8 cellular contexts compared by ENCODE assay signal in the genomic region with DNA sequence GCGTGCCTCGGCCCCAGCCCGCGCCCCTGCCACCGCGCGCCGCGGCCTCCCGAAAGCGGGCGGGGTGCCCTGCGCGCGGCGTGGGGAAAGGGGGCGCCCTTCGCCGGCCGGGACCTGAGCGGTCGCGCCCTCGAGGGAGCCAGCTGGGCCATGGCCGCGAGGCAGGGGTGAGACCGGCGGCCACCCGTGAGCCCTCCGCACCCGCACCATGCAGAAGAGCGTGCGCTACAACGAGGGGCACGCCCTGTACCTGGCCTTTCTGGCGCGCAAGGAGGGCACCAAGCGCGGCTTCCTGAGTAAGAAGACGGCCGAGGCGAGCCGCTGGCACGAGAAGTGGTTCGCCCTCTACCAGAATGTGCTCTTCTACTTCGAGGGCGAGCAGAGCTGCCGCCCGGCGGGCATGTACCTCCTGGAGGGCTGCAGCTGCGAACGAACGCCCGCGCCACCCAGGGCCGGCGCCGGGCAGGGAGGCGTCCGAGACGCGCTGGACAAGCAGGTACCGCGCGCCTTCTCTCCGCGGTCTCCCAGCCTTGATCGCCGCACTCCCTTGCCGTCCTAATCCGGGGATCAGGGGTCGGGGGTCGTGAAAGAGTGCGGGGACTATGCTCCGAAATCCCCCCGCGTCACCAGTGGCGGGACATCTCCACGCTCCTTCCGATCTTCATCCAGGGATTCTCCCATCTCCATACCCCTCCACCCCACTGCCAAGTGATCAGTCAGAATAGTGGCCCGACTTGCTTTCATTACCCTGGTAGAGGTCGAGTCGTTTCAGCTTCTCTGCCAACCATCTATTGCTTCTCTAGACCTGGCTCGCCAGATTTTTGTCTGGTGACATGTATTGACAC. TPM values are rescaled to one million over a fixed set of nuclear protein-coding genes. Genes with fewer than 3 reads are reported as not detected.
DNase-seq lines count a peak whose midpoint lies in the region; ATAC-seq, FAIRE-seq and TF ChIP-seq lines count a peak whose summit lies in the region.

No MANE protein-coding gene starts in this region.

- TF ChIP-seq CTCF in coronary artery (IDR thresholded peaks at IDR 0.05) (no peak), HepG2 (CRISPR knock-in tag; IDR thresholded peaks at IDR 0.05) (peak; percentile 69)

- ATAC-seq in HepG2 = peak; percentile 78

- no TSS peak for BruUV-seq in HepG2 (replicated peaks; lab: Mats Ljungman, UMichigan)

- TF ChIP-seq POLR2A in GM12892 (IDR thresholded peaks at IDR 0.05; ENCODE audit: low read depth, low read length) (no peak), HepG2 (IDR thresholded peaks at IDR 0.05; ENCODE audit: insufficient read depth in 1 of 2, low read depth in 2 of 2, low read length in 2 of 2) (peak in 1 of 2 experiments; percentile 19; a peak in 1 of 4 replicates)

- WGBS in HepG2 (ENCODE audit: low lambda C conversion rate) = under 1% methylated on average over 13 of the region's 84 CpGs

- CTCF ChIA-PET in HepG2 (lab: Yijun Ruan, JAX; ENCODE audit: low intra/inter-chr PET ratio, low total read pairs) = interaction anchor here (1.0 kb wide), 1 partner anchor 147 kb away, joined by 3 read pairs; no protein-coding TSS in a partner anchor

- H3K27ac ChIP-seq in coronary artery (peak overlapping the region; percentile 13 to 65), HepG2 (ENCODE audit: extremely low read length, insufficient read depth, low read length) (peak overlapping the region; percentile 75)

- FAIRE-seq in GM12892 (lab: Jason Lieb, UNC) (no peak), HepG2 (lab: Jason Lieb, UNC) (no peak), HTR-8/SVneo (lab: Jason Lieb, UNC) (no peak)

- H2AFZ ChIP-seq in HepG2 (ENCODE audit: low read length) = peak overlapping the region; percentile 22

- peaks cover 59% of the 10 kb centered on the region for H3K4me1 ChIP-seq in HepG2 (ENCODE audit: insufficient read depth, low read length)

- peak overlapping the region; percentile 81 for H3K4me2 ChIP-seq in HepG2 (ENCODE audit: low read depth, low read length)

- H3K27me3 ChIP-seq in HepG2 (ENCODE audit: control insufficient read depth in 1 of 2, insufficient read depth in 2 of 2, low read length in 2 of 2) = peaks cover 0 to 3% of the 10 kb centered on the region in 2 experiments; a peak in 1 of 5 replicates

- H3K79me2 ChIP-seq in HepG2 (ENCODE audit: insufficient read depth, low read length) = peaks cover 53% of the 10 kb centered on the region

- H4K20me1 ChIP-seq in HepG2 (ENCODE audit: insufficient read depth, low read length) = no peaks in the 10 kb centered on the region

- in situ Hi-C loops in HepG2 (cut with HindIII; ENCODE audit: extremely low pct_ligation_motif_present, low pct_unique_long_range_greater_than_20kb) = no loop called here

- H3K9me3 ChIP-seq in HepG2 (ENCODE audit: low read length) = no peaks in the 10 kb centered on the region

- H3K9ac ChIP-seq in HepG2 (ENCODE audit: insufficient read depth, low read depth, low read length) = peak overlapping the region; percentile 81

- intact Hi-C loops in HepG2 (cut with micrococcal nuclease; ENCODE audit: unreplicated experiment) = loop anchor here (1.0 to 5.0 kb wide), 3 partner anchors 67 to 248 kb away; no protein-coding TSS in a partner anchor

- TF ChIP-seq EP300 in HepG2 (IDR thresholded peaks at IDR 0.05; ENCODE audit: low read depth in 2 of 2, low read length in 2 of 2) = no peak
- no peak for TF ChIP-seq EP300 in HepG2 (CRISPR knock-in tag; IDR thresholded peaks at IDR 0.05; ENCODE audit: borderline replicate concordance)

- POLR2A ChIA-PET in HepG2 (lab: Yijun Ruan, JAX) = interaction anchor here (1.2 to 2.7 kb wide), 4 partner anchors 15 to 84 kb away, joined by 3 to 11 read pairs (median 6); no protein-coding TSS in a partner anchor

- peak; percentile 65; the same call in 1 of the 2 replicates for TF ChIP-seq RAD21 in HepG2 (CRISPR knock-in tag; IDR thresholded peaks at IDR 0.05)

- peak overlapping the region; percentile 71 for H3K4me3 ChIP-seq in coronary artery
- peak overlapping the region; percentile 84 to 98 (median 93) for H3K4me3 ChIP-seq in HepG2 (replicated peaks in 1 of 3; ENCODE audit: insufficient read depth in 1 of 3, low read depth in 2 of 3, low read length in 3 of 3)

- peak; percentile 17 for DNase-seq in GM12892 (ENCODE audit: insufficient read length)
- peak; percentile 23 to 29 for DNase-seq in activated CD4-positive, alpha-beta T cell treated with anti-CD3 and anti-CD28 coated beads for 24 hours (ENCODE audit: low read depth in 2 of 2)
- DNase-seq in coronary artery (ENCODE audit: low spot score) = no peak
- DNase-seq in HepG2 (ENCODE audit: low spot score) = peak; percentile 18
- peak; percentile 54 for DNase-seq in stimulated activated CD4-positive, alpha-beta T cell treated with anti-CD3 and anti-CD28 coated beads, Interleukin-4, amount 100 ng/mL, for 1 hour
- DNase-seq in HTR-8/SVneo (ENCODE audit: insufficient read length, low spot score) = no peak
- DNase-seq in mucosa of gallbladder (ENCODE audit: low spot score) = no peak
- DNase-seq in NCI-H1694 treated with DMSO at 0.1 percent for 48 hours (lab: John Stamatoyannopoulos, UW) = no peak

- no peaks in the 10 kb centered on the region for H3K36me3 ChIP-seq in HepG2 (replicated peaks in 1 of 2; ENCODE audit: control insufficient read depth in 1 of 2, insufficient read depth in 2 of 2, low read length in 2 of 2)

TF ChIP-seq in HepG2, 621 proteins besides CTCF, POLR2A, EP300 and RAD21 (continues in another document):
- 0 out of 2 replicates have a peak, but pooled peaks have one; percentile 7 for TF ChIP-seq GATAD1 (CRISPR knock-in tag; IDR thresholded peaks at IDR 0.05)
- TF ChIP-seq ZNF446 (CRISPR knock-in tag; IDR thresholded peaks at IDR 0.05) = 0 out of 2 replicates have a peak, but pooled peaks have one; percentile 0
- TF ChIP-seq, protein P1, sequence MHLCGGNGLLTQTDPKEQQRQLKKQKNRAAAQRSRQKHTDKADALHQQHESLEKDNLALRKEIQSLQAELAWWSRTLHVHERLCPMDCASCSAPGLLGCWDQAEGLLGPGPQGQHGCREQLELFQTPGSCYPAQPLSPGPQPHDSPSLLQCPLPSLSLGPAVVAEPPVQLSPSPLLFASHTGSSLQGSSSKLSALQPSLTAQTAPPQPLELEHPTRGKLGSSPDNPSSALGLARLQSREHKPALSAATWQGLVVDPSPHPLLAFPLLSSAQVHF (CRISPR knock-in tag; IDR thresholded peaks at IDR 0.05) = no peak
- TF ChIP-seq, protein P2, sequence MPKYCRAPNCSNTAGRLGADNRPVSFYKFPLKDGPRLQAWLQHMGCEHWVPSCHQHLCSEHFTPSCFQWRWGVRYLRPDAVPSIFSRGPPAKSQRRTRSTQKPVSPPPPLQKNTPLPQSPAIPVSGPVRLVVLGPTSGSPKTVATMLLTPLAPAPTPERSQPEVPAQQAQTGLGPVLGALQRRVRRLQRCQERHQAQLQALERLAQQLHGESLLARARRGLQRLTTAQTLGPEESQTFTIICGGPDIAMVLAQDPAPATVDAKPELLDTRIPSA (CRISPR knock-in tag; IDR thresholded peaks at IDR 0.05; ENCODE audit: borderline replicate concordance) = no peak
- TF ChIP-seq, protein P3, sequence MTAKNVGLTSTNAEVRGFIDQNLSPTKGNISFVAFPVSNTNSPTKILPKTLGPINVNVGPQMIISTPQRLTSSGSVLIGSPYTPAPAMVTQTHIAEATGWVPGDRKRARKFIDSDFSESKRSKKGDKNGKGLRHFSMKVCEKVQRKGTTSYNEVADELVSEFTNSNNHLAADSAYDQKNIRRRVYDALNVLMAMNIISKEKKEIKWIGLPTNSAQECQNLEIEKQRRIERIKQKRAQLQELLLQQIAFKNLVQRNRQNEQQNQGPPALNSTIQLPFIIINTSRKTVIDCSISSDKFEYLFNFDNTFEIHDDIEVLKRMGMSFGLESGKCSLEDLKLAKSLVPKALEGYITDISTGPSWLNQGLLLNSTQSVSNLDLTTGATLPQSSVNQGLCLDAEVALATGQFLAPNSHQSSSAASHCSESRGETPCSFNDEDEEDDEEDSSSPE (CRISPR knock-in tag; IDR thresholded peaks at IDR 0.05) = no peak
- no peak; the same call in 1 of the 2 replicates for TF ChIP-seq ZMAT3 (CRISPR knock-in tag; conservative IDR thresholded peaks at IDR 0.05)
- TF ChIP-seq ZNF652 (CRISPR knock-in tag; IDR thresholded peaks at IDR 0.05; ENCODE audit: borderline replicate concordance, low read depth) = no peak
- TF ChIP-seq, protein P4, sequence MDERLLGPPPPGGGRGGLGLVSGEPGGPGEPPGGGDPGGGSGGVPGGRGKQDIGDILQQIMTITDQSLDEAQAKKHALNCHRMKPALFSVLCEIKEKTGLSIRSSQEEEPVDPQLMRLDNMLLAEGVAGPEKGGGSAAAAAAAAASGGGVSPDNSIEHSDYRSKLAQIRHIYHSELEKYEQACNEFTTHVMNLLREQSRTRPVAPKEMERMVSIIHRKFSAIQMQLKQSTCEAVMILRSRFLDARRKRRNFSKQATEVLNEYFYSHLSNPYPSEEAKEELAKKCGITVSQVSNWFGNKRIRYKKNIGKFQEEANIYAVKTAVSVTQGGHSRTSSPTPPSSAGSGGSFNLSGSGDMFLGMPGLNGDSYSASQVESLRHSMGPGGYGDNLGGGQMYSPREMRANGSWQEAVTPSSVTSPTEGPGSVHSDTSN (CRISPR knock-in tag; IDR thresholded peaks at IDR 0.05) = no peak

RNA-seq across cellular contexts. Expression of a gene that starts 0.6 kb away (rescaled TPM):
- polyA plus RNA-seq in GM12892 (2012; ENCODE audit: missing spikeins) = 0.38 TPM
- total RNA-seq in HepG2 (2016; rRNA removed; fragmentation: Illumina TruSeq; extraction: Trizol) (23.6 and 24.6 TPM in 2 replicates), mucosa of gallbladder (4.3 TPM)
- 28.7 and 29.4 TPM in 2 replicates for total RNA-seq in HepG2 (2016; cell fraction: cytosol; rRNA removed; fragmentation: Illumina TruSeq; extraction: Trizol; ENCODE audit: low read depth)
- total RNA-seq in HepG2 (2016; cell fraction: insoluble cytoplasmic fraction; rRNA removed; fragmentation: Illumina TruSeq; extraction: Trizol) = 21.9 and 24.2 TPM in 2 replicates
- 29.6 and 33.7 TPM in 2 replicates for total RNA-seq in HepG2 (2016; cell fraction: membrane; rRNA removed; fragmentation: Illumina TruSeq; extraction: Trizol)
- 27.7 and 35.4 TPM in 2 replicates for total RNA-seq in HepG2 (2016; cell fraction: nucleus; rRNA removed; fragmentation: Illumina TruSeq; extraction: Trizol)
- polyA plus RNA-seq in HepG2 (2011; rRNA removed) = 21.0 and 29.0 TPM in 2 replicates
- polyA plus RNA-seq in HepG2 (2011; cell fraction: cytosol; rRNA removed) = 16.4 and 17.4 TPM in 2 replicates
- polyA plus RNA-seq in HepG2 (2011; cell fraction: nucleus; rRNA removed) = 33.0 and 40.3 TPM in 2 replicates
- polyA plus RNA-seq in HepG2 (2012) = 16.3 and 20.9 TPM in 2 replicates
- polyA plus RNA-seq in HepG2 (2016; cell fraction: cytosol; fragmentation: Illumina TruSeq; extraction: Trizol; ENCODE audit: low read depth) = 3.9 and 4.1 TPM in 2 replicates
- 21.6 and 22.6 TPM in 2 replicates for polyA plus RNA-seq in HepG2 (2016; cell fraction: insoluble cytoplasmic fraction; fragmentation: Illumina TruSeq; extraction: Trizol; ENCODE audit: low read depth)
- polyA plus RNA-seq in HepG2 (2016; cell fraction: membrane; fragmentation: Illumina TruSeq; extraction: Trizol; ENCODE audit: low read depth) = 11.4 and 12.7 TPM in 2 replicates
- polyA plus RNA-seq in HepG2 (2016; cell fraction: nucleus; fragmentation: Illumina TruSeq; extraction: Trizol; ENCODE audit: insufficient read depth, low read depth) = 28.8 and 31.1 TPM in 2 replicates
- 0.05 and 56.0 TPM in 2 replicates for polyA minus RNA-seq in HepG2 (2011; rRNA and poly(A)+ RNA removed; ENCODE audit: low replicate concordance)
- 23.4 and 24.9 TPM in 2 replicates for polyA minus RNA-seq in HepG2 (2011; cell fraction: cytosol; rRNA and poly(A)+ RNA removed)
- 104 and 113 TPM in 2 replicates for polyA minus RNA-seq in HepG2 (2011; cell fraction: nucleus; rRNA and poly(A)+ RNA removed)

Comparison
In these comparisons a context has a peak if more than half of its experiments do, and no peak if none do; other contexts are left out.
1. DNase-seq: peak in GM12892 (single experiment), activated CD4-positive, alpha-beta T cell treated with anti-CD3 and anti-CD28 coated beads for 24 hours (2 of 2), HepG2 (single experiment) and stimulated activated CD4-positive, alpha-beta T cell treated with anti-CD3 and anti-CD28 coated beads, Interleukin-4, amount 100 ng/mL, for 1 hour (single experiment); none in coronary artery (single experiment), HTR-8/SVneo (single experiment), mucosa of gallbladder (single experiment) and NCI-H1694 treated with DMSO at 0.1 percent for 48 hours (single experiment).